ENCODE assay signal across 11 cellular contexts in genomic region chr15:23866832-23867231, GRCh38.
DNase-seq lines count a peak whose midpoint lies in the region; ATAC-seq and TF ChIP-seq lines count a peak whose summit lies in the region.
"Had no signal": no experiment of that assay in that cellular context is flagged by ENCODE, and none has a peak within 500 bp of the region (broad histone marks: within the 10 kb centered on the region; RNA-seq: fewer than 3 reads in every experiment).

No MANE protein-coding gene starts in this region.

- H3K27me3 ChIP-seq in RWPE2 (ENCODE audit: insufficient read depth, poor library complexity, severe bottlenecking) = peaks cover 16% of the 10 kb centered on the region

- no peak overlapping the region for H3K4me3 ChIP-seq in Jurkat, Clone E6-1 (ENCODE audit: low read length)
- H3K4me3 ChIP-seq in RWPE2 (ENCODE audit: severe bottlenecking) = no peak overlapping the region

- no peak overlapping the region for H3K27ac ChIP-seq in RWPE2 (ENCODE audit: poor library complexity, severe bottlenecking)

- no peak overlapping the region for H3K27ac Mint-ChIP-seq in activated CD4-positive, alpha-beta T cell treated with anti-CD3 and anti-CD28 coated beads, Interleukin-2, amount 10 ng/mL, durations not matched to agents 24 days and 14 days
- H3K27ac Mint-ChIP-seq: activated B cell treated with CpG ODN at 0.5 μM for 24 hours; dendritic cell treated with granulocyte-macrophage colony-stimulating factor and Interleukin-4, amounts not matched to agents 40 ng/mL and 50 ng/mL, for 4 days had no signal

- H3K36me3 Mint-ChIP-seq in activated CD4-positive, alpha-beta T cell treated with anti-CD3 and anti-CD28 coated beads, Interleukin-2, amount 10 ng/mL, durations not matched to agents 24 days and 14 days (ENCODE audit: low read depth) = no peaks in the 10 kb centered on the region

- no peak overlapping the region for H3K4me3 Mint-ChIP-seq in activated CD4-positive, alpha-beta T cell treated with anti-CD3 and anti-CD28 coated beads, Interleukin-2, amount 10 ng/mL, durations not matched to agents 24 days and 14 days
- H3K4me3 Mint-ChIP-seq: activated B cell treated with CpG ODN at 0.5 μM for 24 hours; dendritic cell treated with granulocyte-macrophage colony-stimulating factor and Interleukin-4, amounts not matched to agents 40 ng/mL and 50 ng/mL, for 4 days had no signal

- ATAC-seq in RWPE2 (ENCODE audit: low read depth) (no peak), HG03196 (IDR thresholded peaks at IDR 0.05; ENCODE audit: unreplicated experiment) (no peak)

- no peaks in the 10 kb centered on the region for H3K36me3 ChIP-seq in RWPE2 (ENCODE audit: low read depth)

- H3K9me3 Mint-ChIP-seq in activated CD4-positive, alpha-beta T cell treated with anti-CD3 and anti-CD28 coated beads, Interleukin-2, amount 10 ng/mL, durations not matched to agents 24 days and 14 days = no peaks in the 10 kb centered on the region
- H3K9me3 Mint-ChIP-seq: activated B cell treated with CpG ODN at 0.5 μM for 24 hours; dendritic cell treated with granulocyte-macrophage colony-stimulating factor and Interleukin-4, amounts not matched to agents 40 ng/mL and 50 ng/mL, for 4 days had no signal

- TF ChIP-seq CTCF in RWPE2 (IDR thresholded peaks at IDR 0.05; ENCODE audit: poor library complexity, severe bottlenecking) = peak; percentile 72

- no peaks in the 10 kb centered on the region for H3K4me1 Mint-ChIP-seq in activated CD4-positive, alpha-beta T cell treated with anti-CD3 and anti-CD28 coated beads, Interleukin-2, amount 10 ng/mL, durations not matched to agents 24 days and 14 days
- H3K4me1 Mint-ChIP-seq: activated B cell treated with CpG ODN at 0.5 μM for 24 hours had no signal

- peaks cover 2% of the 10 kb centered on the region for H3K27me3 Mint-ChIP-seq in activated CD4-positive, alpha-beta T cell treated with anti-CD3 and anti-CD28 coated beads, Interleukin-2, amount 10 ng/mL, durations not matched to agents 24 days and 14 days
- H3K27me3 Mint-ChIP-seq: activated B cell treated with CpG ODN at 0.5 μM for 24 hours had no signal

- peak; percentile 13 to 26 for DNase-seq in AML-193 (lab: John Stamatoyannopoulos, UW)
- DNase-seq in Jurkat, Clone E6-1 (ENCODE audit: low read depth, low spot score) = peak; percentile 22
- no peak for DNase-seq in RWPE2 (ENCODE audit: low spot score)
- DNase-seq in left kidney (ENCODE audit: low read depth, low spot score) = peak; percentile 50
- DNase-seq in activated CD4-positive, alpha-beta T cell treated with anti-CD3 and anti-CD28 coated beads, Interleukin-2, amount 10 ng/mL, durations not matched to agents 24 days and 14 days = no peak
- no peak for DNase-seq in activated T-cell treated with anti-CD3 and anti-CD28 coated beads for 4 hours
- DNase-seq in SW480 (ENCODE audit: low spot score) = no peak
- DNase-seq: activated B cell treated with CpG ODN at 0.5 μM for 24 hours; activated effector memory CD4-positive, alpha-beta T cell treated with anti-CD3 and anti-CD28 coated beads, Interleukin-2, amount 50 U/mL, for 16 hours had no signal

- peaks cover 6% of the 10 kb centered on the region for H3K4me1 ChIP-seq in RWPE2 (ENCODE audit: insufficient read depth, poor library complexity, severe bottlenecking)

- intact Hi-C loops in activated CD4-positive, alpha-beta T cell treated with anti-CD3 and anti-CD28 coated beads, Interleukin-2, amount 10 ng/mL, durations not matched to agents 24 days and 14 days (cut with micrococcal nuclease) = no loop called here

- no peaks in the 10 kb centered on the region for H3K9me3 ChIP-seq in RWPE2 (ENCODE audit: severe bottlenecking)

Comparison
In these comparisons a context has a peak if more than half of its experiments do, and no peak if none do; other contexts are left out.
1. DNase-seq: peak in AML-193 (2 of 2), Jurkat, Clone E6-1 (single experiment) and left kidney (single experiment); none in RWPE2 (single experiment), activated CD4-positive, alpha-beta T cell treated with anti-CD3 and anti-CD28 coated beads, Interleukin-2, amount 10 ng/mL, durations not matched to agents 24 days and 14 days (single experiment), activated T-cell treated with anti-CD3 and anti-CD28 coated beads for 4 hours (single experiment) and SW480 (single experiment).